ENCODE assay signal across 1 cellular context in the genomic region with DNA sequence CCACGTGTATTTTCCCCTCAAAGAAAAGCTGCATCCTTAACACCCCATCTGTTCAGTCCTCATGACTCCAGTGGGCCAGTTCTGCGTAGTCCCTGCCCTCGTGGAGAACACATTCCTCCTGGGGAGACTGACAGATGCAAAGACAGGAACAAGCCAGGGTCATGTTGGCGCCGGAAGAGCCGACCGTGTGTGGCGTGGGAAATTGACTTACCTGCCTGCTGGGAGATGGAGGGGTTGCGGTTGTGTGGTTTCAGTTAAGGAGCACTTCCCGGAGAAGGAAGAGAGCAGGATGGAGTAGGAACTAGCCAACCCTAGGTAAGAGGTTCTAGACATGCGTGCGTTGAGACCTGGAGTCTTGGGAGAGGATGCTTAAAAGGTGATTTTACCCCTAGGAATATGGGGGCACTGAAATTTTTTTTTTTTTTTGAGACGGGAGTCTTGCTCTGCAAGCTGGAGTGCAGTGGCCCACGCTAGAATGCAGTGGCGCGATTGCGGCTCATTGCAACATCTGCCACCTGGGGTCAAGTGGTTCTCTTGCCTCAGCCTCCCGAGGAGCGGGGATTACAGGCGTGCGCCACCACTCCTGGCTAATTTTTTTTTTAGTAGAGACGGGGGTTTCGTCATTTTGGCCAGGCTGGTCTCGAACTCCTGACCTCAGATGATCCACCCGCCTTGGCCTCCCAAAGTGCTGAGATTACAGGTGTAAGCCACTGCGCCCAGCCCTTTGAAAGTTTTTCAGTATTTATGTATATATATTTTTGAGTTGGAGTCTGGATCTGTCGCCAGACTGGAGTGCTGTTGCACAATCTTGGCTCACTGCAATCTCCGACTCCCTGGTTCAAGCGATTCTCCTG.
TF ChIP-seq lines count a peak whose summit lies in the region.

No MANE protein-coding gene starts in this region.

TF ChIP-seq in endothelial cell of umbilical vein, 7 proteins besides CTCF, POLR2A, EP300 and RAD21:
- TF ChIP-seq GATA2 (IDR thresholded peaks at IDR 0.05; ENCODE audit: insufficient read depth, insufficient read length, low read depth, low read length): no peak
- TF ChIP-seq EZH2 (IDR thresholded peaks at IDR 0.05; ENCODE audit: borderline replicate concordance, low read depth, low read length, severe bottlenecking): no peak
- no peak for TF ChIP-seq JUN (IDR thresholded peaks at IDR 0.05; ENCODE audit: borderline replicate concordance, insufficient read depth, insufficient read length, low read depth)
- no peak for TF ChIP-seq POLR2AphosphoS5 (IDR thresholded peaks at IDR 0.05; ENCODE audit: insufficient read depth, low read depth, low read length)
- TF ChIP-seq FOS (IDR thresholded peaks at IDR 0.05; ENCODE audit: borderline replicate concordance, insufficient read depth, low read length): no peak
- TF ChIP-seq, protein P1, sequence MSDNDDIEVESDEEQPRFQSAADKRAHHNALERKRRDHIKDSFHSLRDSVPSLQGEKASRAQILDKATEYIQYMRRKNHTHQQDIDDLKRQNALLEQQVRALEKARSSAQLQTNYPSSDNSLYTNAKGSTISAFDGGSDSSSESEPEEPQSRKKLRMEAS (IDR thresholded peaks at IDR 0.05; ENCODE audit: insufficient read depth, insufficient read length): no peak
- no peak for TF ChIP-seq MYC (IDR thresholded peaks at IDR 0.05; ENCODE audit: low read depth, low read length)
